In the genomic region with DNA sequence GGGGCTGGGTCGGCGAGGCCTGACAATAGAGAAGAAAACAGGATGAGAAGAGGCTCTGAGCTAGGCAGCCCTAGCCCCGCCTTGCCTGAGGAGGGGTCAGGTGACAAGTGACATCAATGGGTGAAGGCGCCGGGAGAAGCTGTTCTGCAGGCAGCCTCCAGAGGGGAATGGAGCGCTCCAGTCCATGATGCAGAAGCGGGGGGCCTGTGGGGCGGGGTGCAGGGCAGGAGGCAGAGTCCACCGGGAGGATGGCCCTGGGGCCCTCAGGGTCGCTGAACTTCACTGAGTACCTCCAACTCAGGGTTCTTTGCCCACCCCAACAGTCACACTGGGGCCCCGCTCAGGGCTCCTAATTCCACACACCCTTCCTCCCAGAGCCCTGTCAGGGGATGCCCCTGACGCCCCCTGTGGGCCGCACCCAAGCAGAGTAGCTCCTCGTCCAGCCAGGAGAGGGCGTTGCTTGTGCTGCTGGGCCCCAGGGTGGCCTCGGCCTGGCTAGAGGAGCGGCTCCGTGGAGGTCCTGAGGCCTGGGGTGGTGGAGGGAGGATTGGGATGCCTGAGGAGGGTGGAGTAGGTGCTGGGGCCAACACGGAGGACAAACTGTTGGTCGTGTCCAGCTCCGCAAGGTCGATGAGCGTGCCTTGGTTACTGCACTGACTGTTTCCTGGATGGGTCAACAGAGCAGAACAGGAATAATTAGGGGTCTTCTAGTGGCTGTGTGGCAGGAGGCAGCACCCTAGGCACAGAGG, we compare ENCODE assay signal across 9 cellular contexts. TPM values are rescaled to one million over a fixed set of nuclear protein-coding genes. Genes with fewer than 3 reads are reported as not detected.
A peak's percentile ranks its signal among the peaks of the same experiment; 100 is the strongest.
DNase-seq lines count a peak whose midpoint lies in the region; ATAC-seq and TF ChIP-seq lines count a peak whose summit lies in the region.
"Had no signal": no experiment of that assay in that cellular context is flagged by ENCODE, and none has a peak within 500 bp of the region (broad histone marks: within the 10 kb centered on the region; RNA-seq: fewer than 3 reads in every experiment).

No MANE protein-coding gene starts in this region.

- H3K27me3 ChIP-seq in CD4-positive, alpha-beta T cell (ENCODE audit: control insufficient read depth, insufficient read depth, low read length) = no peaks in the 10 kb centered on the region
- H3K27me3 ChIP-seq in HL-60 (ENCODE audit: insufficient read depth, poor library complexity, severe bottlenecking) = no peaks in the 10 kb centered on the region
- H3K27me3 ChIP-seq in adrenal gland = no peaks in the 10 kb centered on the region
- H3K27me3 ChIP-seq in subcutaneous abdominal adipose tissue (ENCODE audit: control insufficient read depth in 5 of 5, insufficient read depth in 4 of 5, low read length in 5 of 5) = no peaks in the 10 kb centered on the region
- H3K27me3 ChIP-seq: ovary had no signal

- POLR2A ChIA-PET in CD4-positive, alpha-beta T cell (lab: Charles Lee) = interaction anchor here (1.2 to 1.6 kb wide), 2 partner anchors 9 to 127 kb away, joined by 3 to 6 read pairs; no protein-coding TSS in a partner anchor

- TF ChIP-seq POLR2A in adrenal gland (IDR thresholded peaks at IDR 0.05) = no peak

- no peaks in the 10 kb centered on the region for H3K9me3 Mint-ChIP-seq in CD4-positive, alpha-beta T cell
- H3K9me3 Mint-ChIP-seq in mesothelial cell of epicardium = no peaks in the 10 kb centered on the region

- TF ChIP-seq CTCF in CD4-positive, alpha-beta T cell (IDR thresholded peaks at IDR 0.05) = no peak
- TF ChIP-seq CTCF in HL-60 (IDR thresholded peaks at IDR 0.05; ENCODE audit: insufficient read depth, low read length) (peak; percentile 75), adrenal gland (IDR thresholded peaks at IDR 0.05) (peak in 4 of 6 experiments; percentile 18 to 49 (median 42)), mesothelial cell of epicardium (IDR thresholded peaks at IDR 0.05; ENCODE audit: unreplicated experiment) (no peak)

- peak overlapping the region in 1 of 5 donors; percentile 35 for H3K9ac ChIP-seq in subcutaneous abdominal adipose tissue (ENCODE audit: low read length in 5 of 5)

- H3K4me3 ChIP-seq in HL-60 (replicated peaks; ENCODE audit: insufficient read depth, low read length) (no peak overlapping the region), adrenal gland (no peak overlapping the region), subcutaneous abdominal adipose tissue (ENCODE audit: low read depth in 1 of 5, low read length in 5 of 5) (no peak overlapping the region)
- H3K4me3 ChIP-seq: ovary had no signal

- H3K27ac ChIP-seq in CD4-positive, alpha-beta T cell (ENCODE audit: low read depth, low read length) = no peak overlapping the region
- H3K27ac ChIP-seq in HL-60 (replicated peaks) (no peak overlapping the region), adrenal gland (peak overlapping the region in 2 of 5 donors; percentile 59 to 67), subcutaneous abdominal adipose tissue (ENCODE audit: low read depth, low read length) (peak overlapping the region; percentile 16)
- H3K27ac ChIP-seq: ovary had no signal

- H3K27me3 Mint-ChIP-seq in CD4-positive, alpha-beta T cell = no peaks in the 10 kb centered on the region
- H3K27me3 Mint-ChIP-seq in mesothelial cell of epicardium (ENCODE audit: low read depth) = no peaks in the 10 kb centered on the region

- H3K9me3 ChIP-seq in CD4-positive, alpha-beta T cell (ENCODE audit: control insufficient read depth, low read length) = no peaks in the 10 kb centered on the region
- no peaks in the 10 kb centered on the region for H3K9me3 ChIP-seq in adrenal gland (replicated peaks in 1 of 3)
- no peaks in the 10 kb centered on the region for H3K9me3 ChIP-seq in subcutaneous abdominal adipose tissue (ENCODE audit: control insufficient read depth in 5 of 5, low read length in 5 of 5)
- H3K9me3 ChIP-seq: ovary had no signal

- no peak overlapping the region for H3K4me3 Mint-ChIP-seq in CD4-positive, alpha-beta T cell
- H3K4me3 Mint-ChIP-seq in mesothelial cell of epicardium = no peak overlapping the region

- peak in 5 of 10 experiments; percentile 18 to 51 (median 29) for DNase-seq in CD4-positive, alpha-beta T cell
- peak in 1 of 2 experiments; percentile 60 for DNase-seq in HL-60 (ENCODE audit: low read depth in 1 of 2, low spot score in 1 of 2)
- DNase-seq in RPMI8226 = peak; percentile 36
- DNase-seq in adrenal gland = peak in 5 of 7 donors; percentile 26 to 81 (median 36)
- peak; percentile 45 for DNase-seq in kidney tubule cell (ENCODE audit: low spot score)
- no peak for DNase-seq in mesothelial cell of epicardium (ENCODE audit: low spot score in 2 of 2, unreplicated experiment in 2 of 2)

- CTCF ChIA-PET in CD4-positive, alpha-beta T cell (lab: Charles Lee) = interaction anchor here (1.0 to 5.2 kb wide), 5 partner anchors 8 to 127 kb away, joined by 4 to 31 read pairs (median 6); partner anchors contain the start of genes GGA3, MIF4GD, MRPS7 and SLC25A19

- H3K4me1 ChIP-seq in adrenal gland (replicated peaks in 1 of 2) (no peaks in the 10 kb centered on the region), subcutaneous abdominal adipose tissue (ENCODE audit: control insufficient read depth in 5 of 5, insufficient read depth in 5 of 5, low read length in 5 of 5) (peaks cover 4 to 26% (median 21%) of the 10 kb centered on the region in 5 donors)

- peaks cover 93% of the 10 kb centered on the region for H3K36me3 Mint-ChIP-seq in CD4-positive, alpha-beta T cell (ENCODE audit: low read depth)
- peaks cover 22% of the 10 kb centered on the region for H3K36me3 Mint-ChIP-seq in mesothelial cell of epicardium

- intact Hi-C loops in CD4-positive, alpha-beta T cell (cut with DNase I, micrococcal nuclease) = loop anchor here in 1 of 2 experiments (2.0 kb wide), 1 partner anchor 172 kb away; no protein-coding TSS in a partner anchor
- intact Hi-C loops in adrenal gland (cut with DNase I) = no loop called here

- WGBS in adrenal gland, 4 donors = 63 to 72% (median 64%) methylated on average over 11 to 23 of the region's 23 CpGs

- peak; percentile 22 for ATAC-seq in CD4-positive, alpha-beta T cell (ENCODE audit: poor library complexity)
- no peak for ATAC-seq in GM18517 (IDR thresholded peaks at IDR 0.05; ENCODE audit: unreplicated experiment)

- H3K27ac Mint-ChIP-seq in CD4-positive, alpha-beta T cell = peak overlapping the region; percentile 61
- H3K27ac Mint-ChIP-seq in mesothelial cell of epicardium = no peak overlapping the region

- H3K4me1 Mint-ChIP-seq in CD4-positive, alpha-beta T cell (ENCODE audit: low read depth) = peaks cover 29% of the 10 kb centered on the region
- H3K4me1 Mint-ChIP-seq in mesothelial cell of epicardium = no peaks in the 10 kb centered on the region

- H3K36me3 ChIP-seq in adrenal gland (replicated peaks in 1 of 2) (peaks cover 0 to 96% of the 10 kb centered on the region in 2 donors), subcutaneous abdominal adipose tissue (ENCODE audit: control insufficient read depth in 5 of 5, insufficient read depth in 5 of 5, low read length in 5 of 5) (peaks cover 5 to 100% (median 98%) of the 10 kb centered on the region in 5 donors)
- H3K36me3 ChIP-seq: ovary had no signal

RNA-seq across cellular contexts. Expression of gene GGA3, which starts 20.8 kb away (rescaled TPM):
- total RNA-seq in CD4-positive, alpha-beta T cell = 10 to 100 TPM; 88.8 to 96.5 TPM
- total RNA-seq in adrenal gland (10 to 100 TPM in 7 of 8 donors, 1 to 10 TPM in 1; 8.0 to 36.9 (median 24.6) TPM), mesothelial cell of epicardium (54.6 to 61.2 TPM (median 58.3 TPM) in 3 replicates)
- polyA plus RNA-seq in adrenal gland = 10 to 100 TPM; 23.2 to 51.5 (median 24.1) TPM

RNA-seq across cellular contexts. Expression of gene MRPS7, which starts 21.1 kb away (rescaled TPM):
- 10 to 100 TPM; 33.2 to 35.2 TPM for total RNA-seq in CD4-positive, alpha-beta T cell
- 10 to 100 TPM; 47.7 to 91.4 (median 69.6) TPM for total RNA-seq in adrenal gland
- 100 to 1,000 TPM in 1 of 3 donors, 10 to 100 TPM in 2; 52.5 to 112 (median 87.7) TPM for polyA plus RNA-seq in adrenal gland
- total RNA-seq in mesothelial cell of epicardium = 44.2 to 49.2 TPM (median 45.3 TPM) in 3 replicates

RNA-seq across cellular contexts. Expression of gene MIF4GD, which starts 30.5 kb away (rescaled TPM):
- total RNA-seq in CD4-positive, alpha-beta T cell = 10 to 100 TPM; 29.4 to 32.4 TPM
- 10 to 100 TPM; 18.1 to 53.0 (median 29.4) TPM for total RNA-seq in adrenal gland
- polyA plus RNA-seq in adrenal gland = 10 to 100 TPM; 10.7 to 15.1 (median 14.8) TPM
- total RNA-seq in mesothelial cell of epicardium = 10.6 to 11.5 TPM (median 11.2 TPM) in 3 replicates

RNA-seq across cellular contexts. Expression of gene NUP85, which starts 35.1 kb away (rescaled TPM):
- 10 to 100 TPM; 84.7 to 89.2 TPM for total RNA-seq in CD4-positive, alpha-beta T cell
- 10 to 100 TPM; 18.7 to 53.8 (median 33.5) TPM for total RNA-seq in adrenal gland
- polyA plus RNA-seq in adrenal gland = 10 to 100 TPM; 24.1 to 51.5 (median 40.0) TPM
- total RNA-seq in mesothelial cell of epicardium = 69.6 to 79.7 TPM (median 71.9 TPM) in 3 replicates

RNA-seq across cellular contexts. Expression of gene SLC25A19, which starts 48.7 kb away (rescaled TPM):
- 10 to 100 TPM; 11.1 to 12.0 TPM for total RNA-seq in CD4-positive, alpha-beta T cell
- 10 to 100 TPM; 15.8 to 63.9 (median 25.3) TPM for total RNA-seq in adrenal gland
- polyA plus RNA-seq in adrenal gland = 10 to 100 TPM; 23.6 to 38.4 (median 32.7) TPM
- 9.8 to 10.4 TPM (median 10.3 TPM) in 3 replicates for total RNA-seq in mesothelial cell of epicardium

Comparison
In these comparisons a context has a peak if more than half of its experiments do, and no peak if none do; other contexts are left out.
1. DNase-seq: peak in RPMI8226 (single experiment), adrenal gland (5 of 7) and kidney tubule cell (single experiment); none in mesothelial cell of epicardium (0 of 2).
2. CTCF ChIP-seq: peak in HL-60 (single experiment) and adrenal gland (4 of 6); none in CD4-positive, alpha-beta T cell (single experiment) and mesothelial cell of epicardium (single experiment).